In the genomic region with DNA sequence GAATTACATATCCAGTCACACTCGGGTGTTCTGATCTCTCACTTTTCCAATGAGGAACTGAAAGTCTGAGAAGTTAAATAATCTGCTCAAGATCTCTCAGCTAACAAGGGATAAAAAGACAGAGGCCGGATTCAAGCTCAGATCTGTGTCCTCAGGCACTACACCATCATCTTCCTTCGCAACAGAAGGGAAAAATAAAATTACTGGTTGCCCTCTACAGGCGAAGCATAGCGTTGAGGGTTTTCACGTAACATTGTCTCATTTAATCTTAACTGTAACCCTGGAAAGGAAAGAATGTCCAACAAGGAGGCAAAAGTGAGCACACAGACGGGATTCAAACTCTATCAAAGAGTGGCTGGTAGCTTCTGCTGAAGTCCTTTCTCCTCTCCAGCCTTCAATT, we compare ENCODE assay signal across 10 cellular contexts.
DNase-seq lines count a peak whose midpoint lies in the region; ATAC-seq and TF ChIP-seq lines count a peak whose summit lies in the region.
"Had no signal": no experiment of that assay in that cellular context is flagged by ENCODE, and none has a peak within 500 bp of the region (broad histone marks: within the 10 kb centered on the region; RNA-seq: fewer than 3 reads in every experiment).

No MANE protein-coding gene starts in this region.

- DNase-seq in Caco-2, result no peak
- DNase-seq in LHCN-M2 (ENCODE audit: low read depth), result peak; percentile 9
- no peak for DNase-seq in adrenal gland
- DNase-seq in left lobe of liver (ENCODE audit: low spot score), result no peak
- no peak for DNase-seq in activated CD4-positive, alpha-beta T cell treated with anti-CD3 and anti-CD28 coated beads, Interleukin-2, amount 10 ng/mL, durations not matched to agents 7 days and 5 days
- no peak for DNase-seq in hypothalamus (lab: John Stamatoyannopoulos, UW)
- DNase-seq in stimulated activated CD8-positive, alpha-beta memory T cell treated with anti-CD3 and anti-CD28 coated beads, Interleukin-4, amount 100 ng/mL, for 48 hours, result no peak
- no peak for DNase-seq in CD8-positive, alpha-beta T cell
- DNase-seq: activated T-cell treated with anti-CD3 and anti-CD28 coated beads, Interleukin-2, amount 50 U/mL, for 4 hours; NCI-H82 had no signal

- no peaks in the 10 kb centered on the region for H3K36me3 ChIP-seq in Caco-2 (ENCODE audit: control insufficient read depth, insufficient read depth, low read length)
- H3K36me3 ChIP-seq in adrenal gland (replicated peaks in 1 of 2), result no peaks in the 10 kb centered on the region
- no peaks in the 10 kb centered on the region for H3K36me3 ChIP-seq in CD8-positive, alpha-beta T cell (ENCODE audit: insufficient read depth, low read length)

- no peak overlapping the region for H3K4me3 Mint-ChIP-seq in Caco-2 (ENCODE audit: unreplicated experiment)
- H3K4me3 Mint-ChIP-seq in activated CD4-positive, alpha-beta T cell treated with anti-CD3 and anti-CD28 coated beads, Interleukin-2, amount 10 ng/mL, durations not matched to agents 7 days and 5 days, result no peak overlapping the region
- no peak overlapping the region for H3K4me3 Mint-ChIP-seq in CD8-positive, alpha-beta T cell
- H3K4me3 Mint-ChIP-seq: activated T-cell treated with anti-CD3 and anti-CD28 coated beads, Interleukin-2, amount 50 U/mL, for 4 hours had no signal

- no peaks in the 10 kb centered on the region for H3K36me3 Mint-ChIP-seq in Caco-2 (ENCODE audit: insufficient read depth, unreplicated experiment)
- no peaks in the 10 kb centered on the region for H3K36me3 Mint-ChIP-seq in activated CD4-positive, alpha-beta T cell treated with anti-CD3 and anti-CD28 coated beads, Interleukin-2, amount 10 ng/mL, durations not matched to agents 7 days and 5 days (ENCODE audit: low read depth)
- no peaks in the 10 kb centered on the region for H3K36me3 Mint-ChIP-seq in CD8-positive, alpha-beta T cell

- peak; percentile 25 to 29 for TF ChIP-seq CTCF in Caco-2 (IDR thresholded peaks at IDR 0.05; ENCODE audit: insufficient read depth in 1 of 2, low read depth in 1 of 2, low read length in 1 of 2, severe bottlenecking in 1 of 2, unreplicated experiment in 1 of 2)
- peak in 4 of 6 experiments; percentile 20 to 36 (median 32) for TF ChIP-seq CTCF in adrenal gland (IDR thresholded peaks at IDR 0.05)
- no peak for TF ChIP-seq CTCF in CD8-positive, alpha-beta T cell (IDR thresholded peaks at IDR 0.05)

- peaks cover 8% of the 10 kb centered on the region for H3K27me3 Mint-ChIP-seq in Caco-2 (ENCODE audit: insufficient read depth, unreplicated experiment)
- peaks cover 3% of the 10 kb centered on the region for H3K27me3 Mint-ChIP-seq in activated CD4-positive, alpha-beta T cell treated with anti-CD3 and anti-CD28 coated beads, Interleukin-2, amount 10 ng/mL, durations not matched to agents 7 days and 5 days
- peaks cover 16% of the 10 kb centered on the region for H3K27me3 Mint-ChIP-seq in CD8-positive, alpha-beta T cell (ENCODE audit: low read depth)

- H3K27me3 ChIP-seq in Caco-2 (replicated peaks; ENCODE audit: control insufficient read depth, insufficient read depth, low read length) (no peaks in the 10 kb centered on the region), adrenal gland (no peaks in the 10 kb centered on the region)
- H3K27me3 ChIP-seq in CD8-positive, alpha-beta T cell (ENCODE audit: insufficient read depth, low read length), result no peaks in the 10 kb centered on the region

- H3K27ac Mint-ChIP-seq in Caco-2 (ENCODE audit: unreplicated experiment), result no peak overlapping the region
- H3K27ac Mint-ChIP-seq in activated CD4-positive, alpha-beta T cell treated with anti-CD3 and anti-CD28 coated beads, Interleukin-2, amount 10 ng/mL, durations not matched to agents 7 days and 5 days, result no peak overlapping the region
- no peak overlapping the region for H3K27ac Mint-ChIP-seq in CD8-positive, alpha-beta T cell

- no peaks in the 10 kb centered on the region for H3K4me1 Mint-ChIP-seq in Caco-2 (ENCODE audit: low read depth, unreplicated experiment)
- H3K4me1 Mint-ChIP-seq in activated CD4-positive, alpha-beta T cell treated with anti-CD3 and anti-CD28 coated beads, Interleukin-2, amount 10 ng/mL, durations not matched to agents 7 days and 5 days, result no peaks in the 10 kb centered on the region
- no peaks in the 10 kb centered on the region for H3K4me1 Mint-ChIP-seq in CD8-positive, alpha-beta T cell (ENCODE audit: low read depth)

- POLR2A ChIA-PET in Caco-2 (lab: Charles Lee), result no interaction called here
- POLR2A ChIA-PET in activated CD4-positive, alpha-beta T cell treated with anti-CD3 and anti-CD28 coated beads, Interleukin-2, amount 10 ng/mL, durations not matched to agents 7 days and 5 days (lab: Charles Lee), result no interaction called here
- POLR2A ChIA-PET in CD8-positive, alpha-beta T cell (lab: Charles Lee), result no interaction called here

- WGBS in adrenal gland, 4 donors, result 24 to 36% (median 31%) methylated on average over 7 of the region's 7 CpGs

- intact Hi-C loops in Caco-2 (cut with micrococcal nuclease; ENCODE audit: unreplicated experiment), result loop anchor here (1.0 kb wide), 1 partner anchor 350 kb away; no protein-coding TSS in a partner anchor
- intact Hi-C loops in adrenal gland (cut with DNase I), result no loop called here
- intact Hi-C loops in CD8-positive, alpha-beta T cell (cut with DNase I, micrococcal nuclease), result no loop called here

- H3K9me3 ChIP-seq in Caco-2 (no peaks in the 10 kb centered on the region), adrenal gland (replicated peaks in 1 of 3) (no peaks in the 10 kb centered on the region)
- no peaks in the 10 kb centered on the region for H3K9me3 ChIP-seq in CD8-positive, alpha-beta T cell (ENCODE audit: low read length)

- no peak for TF ChIP-seq POLR2A in adrenal gland (IDR thresholded peaks at IDR 0.05)

- H3K27ac ChIP-seq in adrenal gland, result no peak overlapping the region
- H3K27ac ChIP-seq in CD8-positive, alpha-beta T cell (ENCODE audit: low read depth, low read length), result no peak overlapping the region

- H3K9me3 Mint-ChIP-seq in Caco-2 (ENCODE audit: unreplicated experiment), result no peaks in the 10 kb centered on the region
- no peaks in the 10 kb centered on the region for H3K9me3 Mint-ChIP-seq in activated CD4-positive, alpha-beta T cell treated with anti-CD3 and anti-CD28 coated beads, Interleukin-2, amount 10 ng/mL, durations not matched to agents 7 days and 5 days
- H3K9me3 Mint-ChIP-seq in CD8-positive, alpha-beta T cell, result no peaks in the 10 kb centered on the region
- H3K9me3 Mint-ChIP-seq: activated T-cell treated with anti-CD3 and anti-CD28 coated beads, Interleukin-2, amount 50 U/mL, for 4 hours had no signal

- peak; percentile 44 for ATAC-seq in left lobe of liver
- ATAC-seq in CD8-positive, alpha-beta T cell, result no peak
- ATAC-seq: activated T-cell treated with anti-CD3 and anti-CD28 coated beads, Interleukin-2, amount 50 U/mL, for 4 hours had no signal

- H3K4me1 ChIP-seq in Caco-2, result no peaks in the 10 kb centered on the region
- no peaks in the 10 kb centered on the region for H3K4me1 ChIP-seq in adrenal gland (replicated peaks in 1 of 2)
- H3K4me1 ChIP-seq in CD8-positive, alpha-beta T cell (ENCODE audit: insufficient read depth, low read length), result no peaks in the 10 kb centered on the region

- CTCF ChIA-PET in Caco-2 (lab: Charles Lee), result no interaction called here
- CTCF ChIA-PET in activated CD4-positive, alpha-beta T cell treated with anti-CD3 and anti-CD28 coated beads, Interleukin-2, amount 10 ng/mL, durations not matched to agents 7 days and 5 days (lab: Charles Lee), result no interaction called here
- CTCF ChIA-PET in CD8-positive, alpha-beta T cell (lab: Charles Lee), result interaction anchor here (0.6 kb wide), 1 partner anchor 11 kb away, joined by 3 read pairs; no protein-coding TSS in a partner anchor

- BruUV-seq in Caco-2 (replicated peaks; lab: Mats Ljungman, UMichigan), result no TSS peak

- H3K4me3 ChIP-seq in Caco-2 (ENCODE audit: low read depth, low read length), result no peak overlapping the region
- no peak overlapping the region for H3K4me3 ChIP-seq in adrenal gland
- H3K4me3 ChIP-seq in CD8-positive, alpha-beta T cell (ENCODE audit: low read depth, low read length), result no peak overlapping the region
